ENCODE assay signal across 29 cellular contexts in the genomic region with DNA sequence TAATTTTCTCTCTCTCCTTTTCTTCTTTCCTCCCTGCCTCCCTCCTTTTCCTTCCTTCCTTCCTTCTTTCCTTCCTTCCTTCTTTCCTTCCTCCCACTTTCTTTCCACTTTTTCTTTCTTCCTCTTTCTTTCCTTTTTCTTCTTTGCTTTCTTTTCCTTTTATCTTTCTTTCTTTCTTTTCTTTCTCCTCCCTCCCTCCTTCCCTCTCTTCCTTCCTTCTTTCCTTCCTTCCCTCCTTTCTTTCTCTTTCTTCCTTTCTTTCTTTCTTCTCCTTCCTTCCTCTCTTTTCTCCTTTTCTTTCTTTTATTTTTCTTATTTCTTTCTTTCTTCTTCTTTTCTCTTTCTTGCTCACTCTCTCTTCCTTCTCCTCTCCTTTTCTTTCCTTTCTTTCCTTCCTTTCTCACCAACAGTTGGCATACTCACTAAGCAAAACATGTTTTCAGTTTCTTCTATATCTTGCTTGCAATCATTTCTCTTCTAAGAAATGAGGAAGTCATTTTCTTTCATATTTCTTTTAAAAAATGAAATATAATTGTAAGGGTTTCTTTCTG.
"Had no signal": no experiment of that assay in that cellular context is flagged by ENCODE, and none has a peak within 500 bp of the region (broad histone marks: within the 10 kb centered on the region; RNA-seq: fewer than 3 reads in every experiment).

No MANE protein-coding gene starts in this region.

- H3K4me3 ChIP-seq: heart left ventricle, lung, mucosa of descending colon, ovary, skin epidermis, thyroid gland had no signal

- H3K4me1 Mint-ChIP-seq: immature natural killer cell; nephron progenitor cell; stimulated activated memory B cell treated with anti-CD40 and anti-IgM and Interleukin-4, amounts not matched to agents 10 μg/mL and 1 μg/mL and 100 μg/mL, for 72 hours; stimulated activated naive CD8-positive, alpha-beta T cell treated with anti-CD3 and anti-CD28 coated beads, Interleukin-15, amount 100 ng/mL, for 72 hours had no signal

- H3K9me3 ChIP-seq: neutrophil, ovary, SK-N-SH, thyroid gland had no signal

- H3K36me3 ChIP-seq: heart left ventricle, neutrophil, ovary, thyroid gland had no signal

- ATAC-seq: activated CD4-positive, CD25-positive, alpha-beta regulatory T cell treated with anti-CD3 and anti-CD28 coated beads, Interleukin-2, amount 50 U/mL, for 24 hours; foreskin keratinocyte; mucosa of descending colon; stimulated activated memory B cell treated with anti-CD40 and anti-IgM and Interleukin-4, amounts not matched to agents 10 μg/mL and 1 μg/mL and 100 μg/mL, for 72 hours; stimulated activated naive CD8-positive, alpha-beta T cell treated with anti-CD3 and anti-CD28 coated beads, Interleukin-15, amount 100 ng/mL, for 72 hours had no signal

- H3K36me3 Mint-ChIP-seq: activated CD4-positive, alpha-beta memory T cell treated with anti-CD3 and anti-CD28 coated beads for 36 hours; stimulated activated memory B cell treated with anti-CD40 and anti-IgM and Interleukin-4, amounts not matched to agents 10 μg/mL and 1 μg/mL and 100 μg/mL, for 72 hours had no signal

- H3K4me1 ChIP-seq: foreskin keratinocyte, thyroid gland had no signal

- DNase-seq: activated CD4-positive, alpha-beta memory T cell treated with anti-CD3 and anti-CD28 coated beads for 36 hours; activated CD4-positive, alpha-beta T cell treated with anti-CD3 and anti-CD28 coated beads, Interleukin-2, amount 10 ng/mL, durations not matched to agents 24 days and 14 days; activated CD8-positive, alpha-beta memory T cell treated with anti-CD3 and anti-CD28 coated beads, Interleukin-2, amount 50 U/mL, for 4 hours; activated gamma-delta T cell treated with Interleukin-2 at 50 U/mL for 16 hours; activated naive CD4-positive, alpha-beta T cell treated with anti-CD3 and anti-CD28 coated beads, Interleukin-2, amount 50 U/mL, for 16 hours; activated T-cell treated with anti-CD3 and anti-CD28 coated beads, Interleukin-2, amount 50 U/mL, for 1 hour; amniotic stem cell; caudate nucleus; foreskin keratinocyte; hypothalamus; immature natural killer cell; nephron progenitor cell; SK-N-SH; stimulated activated CD4-positive, alpha-beta T cell treated with anti-CD3 and anti-CD28 coated beads, Interleukin-4, amount 100 ng/mL, for 4 hours; stimulated activated CD8-positive, alpha-beta memory T cell treated with anti-CD3 and anti-CD28 coated beads, Interleukin-4, amount 100 ng/mL, for 48 hours; stimulated activated naive CD8-positive, alpha-beta T cell treated with anti-CD3 and anti-CD28 coated beads, Interleukin-15, amount 100 ng/mL, for 72 hours; substantia nigra; SW 1271; thyroid gland had no signal

- H3K9ac ChIP-seq: SK-N-SH had no signal

- H3K27ac ChIP-seq: foreskin keratinocyte, neutrophil, thyroid gland, VCaP had no signal

- H3K4me3 Mint-ChIP-seq: activated CD4-positive, alpha-beta memory T cell treated with anti-CD3 and anti-CD28 coated beads for 36 hours; activated CD4-positive, alpha-beta T cell treated with anti-CD3 and anti-CD28 coated beads, Interleukin-2, amount 10 ng/mL, durations not matched to agents 24 days and 14 days; immature natural killer cell; nephron progenitor cell; stimulated activated memory B cell treated with anti-CD40 and anti-IgM and Interleukin-4, amounts not matched to agents 10 μg/mL and 1 μg/mL and 100 μg/mL, for 72 hours; stimulated activated naive CD8-positive, alpha-beta T cell treated with anti-CD3 and anti-CD28 coated beads, Interleukin-15, amount 100 ng/mL, for 72 hours had no signal

- H3K27ac Mint-ChIP-seq: activated CD4-positive, alpha-beta memory T cell treated with anti-CD3 and anti-CD28 coated beads for 36 hours; activated CD4-positive, alpha-beta T cell treated with anti-CD3 and anti-CD28 coated beads, Interleukin-2, amount 10 ng/mL, durations not matched to agents 24 days and 14 days; immature natural killer cell; nephron progenitor cell; progenitor cell of endocrine pancreas; stimulated activated memory B cell treated with anti-CD40 and anti-IgM and Interleukin-4, amounts not matched to agents 10 μg/mL and 1 μg/mL and 100 μg/mL, for 72 hours had no signal

- H3K4me2 ChIP-seq: SK-N-SH had no signal

- H3K27me3 ChIP-seq: foreskin keratinocyte, heart left ventricle, neutrophil, ovary, thyroid gland had no signal

- H3K27me3 Mint-ChIP-seq: progenitor cell of endocrine pancreas; stimulated activated memory B cell treated with anti-CD40 and anti-IgM and Interleukin-4, amounts not matched to agents 10 μg/mL and 1 μg/mL and 100 μg/mL, for 72 hours; stimulated activated naive CD8-positive, alpha-beta T cell treated with anti-CD3 and anti-CD28 coated beads, Interleukin-15, amount 100 ng/mL, for 72 hours had no signal

- H3K9me3 Mint-ChIP-seq: activated CD4-positive, alpha-beta memory T cell treated with anti-CD3 and anti-CD28 coated beads for 36 hours had no signal
